ENCODE assay signal across 29 cellular contexts in genomic region chr16:13063457-13063856, GRCh38.
"Had no signal": no experiment of that assay in that cellular context is flagged by ENCODE, and none has a peak within 500 bp of the region (broad histone marks: within the 10 kb centered on the region; RNA-seq: fewer than 3 reads in every experiment).

No MANE protein-coding gene starts in this region.

- ATAC-seq: naive thymus-derived CD8-positive, alpha-beta T cell; natural killer cell treated with Interleukin-12 subunit alpha and Interleukin-12 subunit beta and Interleukin-15 and Interleukin-18, amount 100 ng/mL, for 72 hours; psoas muscle; right cardiac atrium; sciatic nerve; stimulated activated memory B cell treated with anti-CD40 and anti-IgM and Interleukin-4, amounts not matched to agents 10 μg/mL and 1 μg/mL and 100 μg/mL, for 72 hours; stimulated activated naive CD8-positive, alpha-beta T cell treated with anti-CD3 and anti-CD28 coated beads, Interleukin-15, amount 100 ng/mL, for 72 hours; stimulated activated naive CD8-positive, alpha-beta T cell treated with anti-CD3 and anti-CD28 coated beads, Interleukin-15, Interleukin-2, amounts not matched to agents 100 U/mL and 50 U/mL, for 24 hours; upper lobe of right lung had no signal

- H3K4me1 ChIP-seq: parathyroid adenoma, psoas muscle, spleen, suprapubic skin, testis, tibial artery, transverse colon, upper lobe of right lung, uterus had no signal

- H2AFZ ChIP-seq: parathyroid adenoma had no signal

- H3K4me3 ChIP-seq: ovary, psoas muscle, skin epidermis, smooth muscle cell, spleen, suprapubic skin, testis, tibial artery, transverse colon, upper lobe of right lung, uterus had no signal

- DNase-seq: naive thymus-derived CD8-positive, alpha-beta T cell; nephron progenitor cell; occipital lobe; ovary; posterior cingulate gyrus; psoas muscle; right cardiac atrium; spleen; stimulated activated CD4-positive, alpha-beta T cell treated with anti-CD3 and anti-CD28 coated beads, Interleukin-12 subunit alpha, Interleukin-12 subunit beta, amount 100 ng/mL, for 4 hours; stimulated activated CD4-positive, alpha-beta T cell treated with anti-CD3 and anti-CD28 coated beads, Interleukin-1b, Interleukin-23, amount 100 ng/mL, for 48 hours; stimulated activated CD4-positive, alpha-beta T cell treated with anti-CD3 and anti-CD28 coated beads, Interleukin-4, amount 100 ng/mL, for 1 hour; stimulated activated CD4-positive, alpha-beta T cell treated with anti-CD3 and anti-CD28 coated beads, Interleukin-4, amount 100 ng/mL, for 4 hours; stimulated activated CD8-positive, alpha-beta memory T cell treated with anti-CD3 and anti-CD28 coated beads, Interleukin-4, amount 100 ng/mL, for 48 hours; stimulated activated naive CD4-positive, alpha-beta T cell; stimulated activated naive CD8-positive, alpha-beta T cell treated with anti-CD3 and anti-CD28 coated beads, Interleukin-15, amount 100 ng/mL, for 72 hours; stimulated activated naive CD8-positive, alpha-beta T cell treated with anti-CD3 and anti-CD28 coated beads, Interleukin-15, Interleukin-2, amounts not matched to agents 100 U/mL and 50 U/mL, for 24 hours; substantia nigra; testis; tibial artery; transverse colon; upper lobe of right lung; uterus had no signal

- H3K9ac ChIP-seq: parathyroid adenoma had no signal

- H3K27me3 ChIP-seq: ovary, suprapubic skin, testis, tibial artery, transverse colon, upper lobe of right lung, uterus had no signal

- H3K27ac ChIP-seq: ovary, parathyroid adenoma, psoas muscle, skin epidermis, spleen, suprapubic skin, testis, tibial artery, transverse colon, upper lobe of right lung, uterus had no signal

- H3K79me2 ChIP-seq: parathyroid adenoma had no signal

- H3K9me3 ChIP-seq: ovary, psoas muscle, suprapubic skin, testis, tibial artery, transverse colon, uterus had no signal

- H3K36me3 ChIP-seq: ovary, spleen, suprapubic skin, tibial artery, transverse colon, upper lobe of right lung, uterus had no signal

- H3K4me2 ChIP-seq: smooth muscle cell had no signal
